ENCODE assay signal across 8 cellular contexts in the genomic region with DNA sequence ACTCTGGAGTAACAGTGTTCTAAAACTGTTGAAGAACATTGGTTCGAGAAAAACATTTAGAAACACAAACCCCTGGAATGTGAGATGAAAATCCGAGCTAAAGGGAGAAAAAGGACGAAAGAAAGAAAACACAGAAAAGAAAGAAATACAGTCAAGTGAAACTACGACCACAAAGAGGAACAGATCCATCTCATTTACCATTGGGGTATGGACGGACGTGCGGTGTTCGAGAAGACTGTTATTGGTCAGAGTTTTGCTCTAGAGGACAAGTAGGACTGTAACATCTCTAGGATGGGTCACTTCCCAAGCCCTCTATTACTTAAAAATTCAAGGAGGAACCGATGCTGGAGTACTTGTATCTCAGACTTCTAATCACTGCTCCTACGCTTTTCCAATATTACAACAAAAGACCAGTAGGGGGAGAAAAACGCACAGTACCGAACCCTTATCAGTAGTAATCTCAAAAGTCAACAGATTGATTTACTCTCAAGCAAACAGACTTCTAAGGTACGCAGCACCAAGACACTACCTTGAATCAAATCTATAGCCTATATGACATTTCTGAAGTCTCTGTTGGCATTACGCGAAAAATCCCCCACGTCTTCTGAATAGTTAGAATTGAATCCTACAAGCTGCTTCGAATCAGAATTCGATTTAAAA. TPM values are rescaled to one million over a fixed set of nuclear protein-coding genes. Genes with fewer than 3 reads are reported as not detected.
DNase-seq lines count a peak whose midpoint lies in the region; ATAC-seq and TF ChIP-seq lines count a peak whose summit lies in the region.

No MANE protein-coding gene starts in this region.

- DNase-seq in A673 (ENCODE audit: low spot score) (peak; percentile 83), GM03348 (ENCODE audit: low spot score) (peak; percentile 62), NCI-H1092 (lab: John Stamatoyannopoulos, UW) (peak; percentile 50), SK-N-MC (ENCODE audit: low read depth, low spot score) (peak; percentile 83), lower leg skin (ENCODE audit: low spot score in 2 of 2) (peak in 1 of 2 donors; percentile 33), thyroid gland (no peak)

- ATAC-seq in HG02623 (IDR thresholded peaks at IDR 0.05; ENCODE audit: unreplicated experiment) = peak; percentile 17

- POLR2A ChIA-PET in A673 (lab: Charles Lee; ENCODE audit: low non-redundant PET) = interaction anchor here (0.6 kb wide), 1 partner anchor 132 kb away, joined by 3 read pairs; no protein-coding TSS in a partner anchor

- TF ChIP-seq POLR2A in lower leg skin (IDR thresholded peaks at IDR 0.05) (no peak), thyroid gland (IDR thresholded peaks at IDR 0.05) (no peak)

- WGBS in ectodermal cell, 2 experiments = 17 to 22% methylated on average over 18 of the region's 18 CpGs
- WGBS in lower leg skin, 2 donors = 3 to 4% methylated on average over 18 of the region's 18 CpGs
- 4 to 7% methylated on average over 18 of the region's 18 CpGs for WGBS in thyroid gland, 2 donors

- H3K4me1 ChIP-seq in A673 (ENCODE audit: insufficient read depth, low read length, poor library complexity, severe bottlenecking) (peaks cover 23% of the 10 kb centered on the region), ectodermal cell (ENCODE audit: control insufficient read depth, insufficient read depth, low read length) (peaks cover 5% of the 10 kb centered on the region), thyroid gland (peaks cover 0 to 8% of the 10 kb centered on the region in 2 donors)

- no peaks in the 10 kb centered on the region for H3K36me3 ChIP-seq in A673 (ENCODE audit: insufficient read depth, low read length, poor library complexity, severe bottlenecking)
- H3K36me3 ChIP-seq in SK-N-MC (ENCODE audit: insufficient read depth, low read length) = no peaks in the 10 kb centered on the region
- no peaks in the 10 kb centered on the region for H3K36me3 ChIP-seq in ectodermal cell (ENCODE audit: control insufficient read depth, insufficient read depth, low read length)
- H3K36me3 ChIP-seq in thyroid gland = no peaks in the 10 kb centered on the region

- TF ChIP-seq CTCF in A673 (conservative IDR thresholded peaks at IDR 0.05; ENCODE audit: low read depth, low read length) (peak; percentile 75), lower leg skin (IDR thresholded peaks at IDR 0.05) (no peak), thyroid gland (IDR thresholded peaks at IDR 0.05) (peak; percentile 29 to 76 (median 59))

- CTCF ChIA-PET in A673 (lab: Charles Lee) = interaction anchor here (0.6 to 1.0 kb wide), 2 partner anchors 165 to 169 kb away, joined by 4 read pairs; no protein-coding TSS in a partner anchor

- no peaks in the 10 kb centered on the region for H3K9me3 ChIP-seq in A673 (ENCODE audit: low read depth, low read length, poor library complexity, severe bottlenecking)
- H3K9me3 ChIP-seq in SK-N-MC (ENCODE audit: low read depth, low read length) = no peaks in the 10 kb centered on the region
- no peaks in the 10 kb centered on the region for H3K9me3 ChIP-seq in ectodermal cell (ENCODE audit: control insufficient read depth, low read length)
- no peaks in the 10 kb centered on the region for H3K9me3 ChIP-seq in thyroid gland

- H3K4me3 ChIP-seq in A673 (ENCODE audit: low read depth, low read length, poor library complexity, severe bottlenecking) (peak overlapping the region; percentile 73), SK-N-MC (peak overlapping the region; percentile 99), ectodermal cell (ENCODE audit: insufficient read depth, low read depth, low read length) (peak overlapping the region; percentile 81), lower leg skin (ENCODE audit: low read depth, poor library complexity, severe bottlenecking) (peak overlapping the region; percentile 39), thyroid gland (replicated peaks in 1 of 3) (peak overlapping the region in 2 of 3 donors; percentile 62 to 94)

- BruUV-seq in A673 (replicated peaks; lab: Mats Ljungman, UMichigan) = no TSS peak

- H3K27me3 ChIP-seq in A673 (replicated peaks; ENCODE audit: insufficient read depth, low read depth, low read length, poor library complexity) = no peaks in the 10 kb centered on the region
- H3K27me3 ChIP-seq in ectodermal cell (ENCODE audit: control insufficient read depth, insufficient read depth, low read length, poor library complexity, severe bottlenecking) = no peaks in the 10 kb centered on the region
- no peaks in the 10 kb centered on the region for H3K27me3 ChIP-seq in thyroid gland

- H3K27ac ChIP-seq in A673 (ENCODE audit: low read depth, low read length, poor library complexity, severe bottlenecking) (peak overlapping the region; percentile 89), SK-N-MC (peak overlapping the region; percentile 46; the same call in 1 of the 2 replicates), ectodermal cell (ENCODE audit: insufficient read depth, low read depth, low read length, poor library complexity, severe bottlenecking) (no peak overlapping the region), thyroid gland (peak overlapping the region; percentile 94 to 96 (median 95))

- intact Hi-C loops in A673 (cut with micrococcal nuclease; ENCODE audit: unreplicated experiment) = loop anchor here (1.0 to 5.0 kb wide), 4 partner anchors 125 to 412 kb away; no protein-coding TSS in a partner anchor
- intact Hi-C loops in lower leg skin (cut with DNase I; ENCODE audit: low total_unique reads) = loop anchor here (10.0 kb wide), 1 partner anchor 168 kb away; no protein-coding TSS in a partner anchor
- intact Hi-C loops in thyroid gland (cut with DNase I) = loop anchor here (5.0 kb wide), 1 partner anchor 175 kb away; a partner anchor contains a TSS

- H3K9ac ChIP-seq in SK-N-MC (ENCODE audit: insufficient read length) = peak overlapping the region; percentile 77

RNA-seq across cellular contexts. Expression of a gene that starts 1.1 kb away (rescaled TPM):
- total RNA-seq in A673 (2021) (19.8 and 21.6 TPM in 2 replicates), lower leg skin (10 to 100 TPM; 18.4 to 22.4 (median 21.3) TPM), thyroid gland (10 to 100 TPM; 19.0 to 39.8 (median 22.4) TPM)
- 9.5 TPM for polyA plus RNA-seq in ectodermal cell (2013, experiment 1 of 4)
- 9.6 TPM for polyA plus RNA-seq in ectodermal cell (2013, experiment 2 of 4)
- 8.7 TPM for polyA plus RNA-seq in ectodermal cell (2013, experiment 3 of 4)
- 10.1 TPM for polyA plus RNA-seq in ectodermal cell (2013, experiment 4 of 4)

Comparison
In these comparisons a context has a peak if more than half of its experiments do, and no peak if none do; other contexts are left out.
1. DNase-seq: peak in A673 (single experiment), GM03348 (single experiment), NCI-H1092 (single experiment) and SK-N-MC (single experiment); none in thyroid gland (0 of 2).
2. H3K4me3 ChIP-seq: peak in every context shown above with its lines; median percentile 99 in SK-N-MC; 81 in ectodermal cell; 78 in thyroid gland; 73 in A673; 39 in lower leg skin.
3. CTCF ChIP-seq: peak in A673 (single experiment) and thyroid gland (6 of 6); none in lower leg skin (0 of 3).